Comparison of ENCODE assay signal across 23 cellular contexts in the genomic region with DNA sequence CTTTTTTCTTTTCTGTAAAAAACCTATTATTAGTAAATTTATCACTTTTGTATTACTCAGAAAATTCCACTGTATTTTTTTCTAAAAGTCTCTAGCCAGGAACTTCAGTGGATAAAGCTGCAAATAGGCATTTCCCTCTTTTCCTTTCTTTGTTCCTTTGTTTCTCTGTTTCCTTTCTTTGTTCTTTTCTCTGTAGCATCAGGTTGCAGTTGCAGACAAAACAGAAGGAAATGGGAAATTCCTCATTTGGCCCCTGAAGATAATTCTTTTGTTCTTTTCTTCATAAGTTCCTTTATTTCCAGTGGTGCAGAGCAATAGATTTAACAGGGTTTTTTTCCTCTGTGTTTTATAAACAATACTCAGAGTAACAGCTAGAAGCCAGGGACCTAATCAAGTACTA.
"Had no signal": no experiment of that assay in that cellular context is flagged by ENCODE, and none has a peak within 500 bp of the region (broad histone marks: within the 10 kb centered on the region; RNA-seq: fewer than 3 reads in every experiment).

No MANE protein-coding gene starts in this region.

- H3K4me3 ChIP-seq: heart left ventricle, mucosa of descending colon, prostate gland, right lobe of liver, suprapubic skin, tibial artery, upper lobe of left lung, uterus had no signal

- H3K9me3 ChIP-seq: heart left ventricle, mucosa of descending colon, prostate gland, right lobe of liver, suprapubic skin, tibial artery, upper lobe of left lung, uterus had no signal

- H3K27me3 ChIP-seq: heart left ventricle, right lobe of liver, suprapubic skin, tibial artery, upper lobe of left lung, uterus had no signal

- H3K36me3 ChIP-seq: heart left ventricle, prostate gland, right lobe of liver, suprapubic skin, tibial artery, upper lobe of left lung, uterus had no signal

- H3K4me1 ChIP-seq: parathyroid adenoma, prostate gland, right lobe of liver, suprapubic skin, upper lobe of left lung, uterus had no signal

- H3K27ac ChIP-seq: heart left ventricle, parathyroid adenoma, prostate gland, right lobe of liver, suprapubic skin, tibial artery, upper lobe of left lung, uterus had no signal

- H3K27me3 Mint-ChIP-seq: dendritic cell treated with granulocyte-macrophage colony-stimulating factor and Interleukin-4, amounts not matched to agents 40 ng/mL and 50 ng/mL, for 4 days; effector memory CD8-positive, alpha-beta T cell had no signal

- H3K79me2 ChIP-seq: parathyroid adenoma had no signal

- H3K36me3 Mint-ChIP-seq: naive thymus-derived CD8-positive, alpha-beta T cell; stimulated activated effector memory CD8-positive, alpha-beta T cell treated with anti-CD3 and anti-CD28 coated beads, Interleukin-12 subunit alpha, Interleukin-12 subunit beta, amount 100 ng/mL, for 72 hours had no signal

- H2AFZ ChIP-seq: parathyroid adenoma had no signal

- H3K9ac ChIP-seq: parathyroid adenoma had no signal

- DNase-seq: effector memory CD8-positive, alpha-beta T cell; heart left ventricle; hippocampal formation; islet precursor cell; mucosa of descending colon; naive thymus-derived CD8-positive, alpha-beta T cell; occipital lobe; retina; right lobe of liver; stimulated activated CD4-positive, alpha-beta T cell treated with anti-CD3 and anti-CD28 coated beads, Interleukin-4, amount 100 ng/mL, for 1 hour; stimulated activated CD8-positive, alpha-beta memory T cell treated with anti-CD3 and anti-CD28 coated beads, Interleukin-4, amount 100 ng/mL, for 48 hours; stimulated activated naive CD8-positive, alpha-beta T cell treated with anti-CD3 and anti-CD28 coated beads, Interleukin-15, Interleukin-2, amounts not matched to agents 100 U/mL and 50 U/mL, for 24 hours; tibial artery; upper lobe of left lung; uterus had no signal

- H3K9me3 Mint-ChIP-seq: dendritic cell treated with granulocyte-macrophage colony-stimulating factor and Interleukin-4, amounts not matched to agents 40 ng/mL and 50 ng/mL, for 4 days; effector memory CD8-positive, alpha-beta T cell; naive thymus-derived CD8-positive, alpha-beta T cell; stimulated activated effector memory CD8-positive, alpha-beta T cell treated with anti-CD3 and anti-CD28 coated beads, Interleukin-12 subunit alpha, Interleukin-12 subunit beta, amount 100 ng/mL, for 72 hours had no signal

- FAIRE-seq: colon, frontal cortex had no signal

- ATAC-seq: effector memory CD8-positive, alpha-beta T cell; heart left ventricle; left lobe of liver; mucosa of descending colon; naive thymus-derived CD8-positive, alpha-beta T cell; right lobe of liver; stimulated activated effector memory CD8-positive, alpha-beta T cell treated with anti-CD3 and anti-CD28 coated beads, Interleukin-12 subunit alpha, Interleukin-12 subunit beta, amount 100 ng/mL, for 72 hours; stimulated activated naive CD8-positive, alpha-beta T cell treated with anti-CD3 and anti-CD28 coated beads, Interleukin-15, Interleukin-2, amounts not matched to agents 100 U/mL and 50 U/mL, for 24 hours had no signal

- H3K4me1 Mint-ChIP-seq: naive thymus-derived CD8-positive, alpha-beta T cell; stimulated activated effector memory CD8-positive, alpha-beta T cell treated with anti-CD3 and anti-CD28 coated beads, Interleukin-12 subunit alpha, Interleukin-12 subunit beta, amount 100 ng/mL, for 72 hours had no signal

- H3K27ac Mint-ChIP-seq: dendritic cell treated with granulocyte-macrophage colony-stimulating factor and Interleukin-4, amounts not matched to agents 40 ng/mL and 50 ng/mL, for 4 days; effector memory CD8-positive, alpha-beta T cell; naive thymus-derived CD8-positive, alpha-beta T cell; stimulated activated effector memory CD8-positive, alpha-beta T cell treated with anti-CD3 and anti-CD28 coated beads, Interleukin-12 subunit alpha, Interleukin-12 subunit beta, amount 100 ng/mL, for 72 hours had no signal

- H3K4me3 Mint-ChIP-seq: dendritic cell treated with granulocyte-macrophage colony-stimulating factor and Interleukin-4, amounts not matched to agents 40 ng/mL and 50 ng/mL, for 4 days; effector memory CD8-positive, alpha-beta T cell; naive thymus-derived CD8-positive, alpha-beta T cell; stimulated activated effector memory CD8-positive, alpha-beta T cell treated with anti-CD3 and anti-CD28 coated beads, Interleukin-12 subunit alpha, Interleukin-12 subunit beta, amount 100 ng/mL, for 72 hours had no signal
